ENCODE assay signal across 15 cellular contexts in the genomic region with DNA sequence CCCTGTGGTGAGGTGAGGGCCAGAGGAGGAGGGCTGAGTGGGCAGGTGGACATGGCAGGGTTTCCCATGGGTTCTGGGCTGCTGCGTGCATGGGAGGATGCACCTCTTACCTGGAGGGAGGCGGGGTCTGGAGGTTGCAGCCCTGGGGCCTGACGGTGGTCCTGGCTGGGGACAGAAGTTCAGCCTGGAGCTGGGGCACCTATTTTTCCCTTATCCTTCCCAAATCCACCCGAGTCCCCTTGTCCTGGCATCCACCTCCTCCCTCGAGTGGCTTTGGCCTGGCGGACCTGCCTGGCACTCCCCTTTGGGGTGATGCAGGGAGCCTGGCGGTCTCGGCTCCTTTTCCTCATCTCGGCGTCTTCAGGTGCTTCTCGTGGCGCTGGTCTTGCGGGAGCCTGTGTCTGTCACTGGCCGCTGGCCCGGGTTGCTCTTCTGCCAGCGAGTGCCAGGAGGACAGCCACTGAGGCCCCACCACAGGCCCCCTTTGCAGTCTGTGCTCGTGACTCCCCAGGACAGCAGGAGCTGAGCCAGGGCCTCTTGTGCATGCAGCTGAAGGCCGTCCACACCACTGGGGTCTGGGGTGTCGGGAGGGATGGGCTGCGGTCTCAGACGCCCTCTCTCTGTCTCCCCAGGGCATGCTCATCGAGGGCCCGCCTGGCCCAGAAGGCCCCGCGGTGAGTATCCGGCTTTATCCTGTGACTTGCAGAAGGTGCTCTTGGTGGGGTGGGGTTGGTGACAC.
DNase-seq lines count a peak whose midpoint lies in the region; ATAC-seq and TF ChIP-seq lines count a peak whose summit lies in the region.
"Had no signal": no experiment of that assay in that cellular context is flagged by ENCODE, and none has a peak within 500 bp of the region (broad histone marks: within the 10 kb centered on the region; RNA-seq: fewer than 3 reads in every experiment).

No MANE protein-coding gene starts in this region.

- H3K79me1 ChIP-seq in mesenchymal stem cell (replicated peaks; ENCODE audit: low read length, poor library complexity, severe bottlenecking) = peaks cover 9% of the 10 kb centered on the region

- no peak overlapping the region for H2AK5ac ChIP-seq in mesenchymal stem cell (ENCODE audit: low read length, severe bottlenecking)

- no peak overlapping the region for H2AFZ ChIP-seq in mesenchymal stem cell (ENCODE audit: low read depth, low read length)
- H2AFZ ChIP-seq: GM23338 had no signal

- no peak overlapping the region for H3K14ac ChIP-seq in mesenchymal stem cell (ENCODE audit: low read length in 2 of 2)

- no peaks in the 10 kb centered on the region for H3K36me3 Mint-ChIP-seq in activated CD8-positive, alpha-beta T cell treated with anti-CD3 and anti-CD28 coated beads for 36 hours (ENCODE audit: low read depth)
- H3K36me3 Mint-ChIP-seq in activated CD4-positive, alpha-beta memory T cell treated with anti-CD3 and anti-CD28 coated beads, Interleukin-2, amount 10 ng/mL, durations not matched to agents 7 days and 5 days (ENCODE audit: low read depth) = no peaks in the 10 kb centered on the region
- H3K36me3 Mint-ChIP-seq: CD8-positive, alpha-beta memory T cell had no signal

- peak overlapping the region in 9 of 11 experiments; percentile 3 to 88 (median 56); a peak in 16 of 22 replicates for H3K4me2 ChIP-seq in BLaER1 treated with 17β-estradiol and CSF1 and Interleukin-3, amounts not matched to agents 10 nM and 100 nM
- H3K4me2 ChIP-seq in mesenchymal stem cell (ENCODE audit: low read length, poor library complexity, severe bottlenecking) = no peak overlapping the region
- H3K4me2 ChIP-seq: A549, GM23338 had no signal

- H3K27ac ChIP-seq in BLaER1 treated with 17β-estradiol and CSF1 and Interleukin-3, amounts not matched to agents 10 nM and 100 nM = no peak overlapping the region
- H3K27ac ChIP-seq in SJCRH30 (peak overlapping the region; percentile 32), mesenchymal stem cell (ENCODE audit: low read length, poor library complexity, severe bottlenecking) (no peak overlapping the region), vagina (peak overlapping the region; percentile 81)

- no peak overlapping the region for H3K18ac ChIP-seq in mesenchymal stem cell (ENCODE audit: low read depth in 1 of 2, low read length in 2 of 2)

- H4K20me1 ChIP-seq in BLaER1 treated with 17β-estradiol and CSF1 and Interleukin-3, amounts not matched to agents 10 nM and 100 nM = peaks cover 0 to 93% (median 37%) of the 10 kb centered on the region in 11 experiments; a peak in 13 of 22 replicates

- H3K9ac ChIP-seq in BLaER1 treated with 17β-estradiol and CSF1 and Interleukin-3, amounts not matched to agents 10 nM and 100 nM = peak overlapping the region in 2 of 11 experiments; percentile 12 to 60; a peak in 2 of 22 replicates
- H3K9ac ChIP-seq in mesenchymal stem cell (ENCODE audit: low read length) = no peak overlapping the region

- no peak overlapping the region for H3K4me3 ChIP-seq in BLaER1 treated with 17β-estradiol and CSF1 and Interleukin-3, amounts not matched to agents 10 nM and 100 nM
- no peak overlapping the region for H3K4me3 ChIP-seq in SJCRH30
- no peak overlapping the region for H3K4me3 ChIP-seq in mesenchymal stem cell (ENCODE audit: insufficient read depth in 1 of 2, low read depth in 1 of 2, low read length in 2 of 2)
- no peak overlapping the region for H3K4me3 ChIP-seq in vagina
- H3K4me3 ChIP-seq: A549, GM23338 had no signal

- H3K4me1 Mint-ChIP-seq in activated CD8-positive, alpha-beta T cell treated with anti-CD3 and anti-CD28 coated beads for 36 hours (ENCODE audit: low read depth) = no peaks in the 10 kb centered on the region
- H3K4me1 Mint-ChIP-seq in activated CD4-positive, alpha-beta memory T cell treated with anti-CD3 and anti-CD28 coated beads, Interleukin-2, amount 10 ng/mL, durations not matched to agents 7 days and 5 days = no peaks in the 10 kb centered on the region
- H3K4me1 Mint-ChIP-seq: CD8-positive, alpha-beta memory T cell had no signal

- no peak for TF ChIP-seq CTCF in vagina (IDR thresholded peaks at IDR 0.05)
- no peak for TF ChIP-seq CTCF in activated CD8-positive, alpha-beta T cell treated with anti-CD3 and anti-CD28 coated beads for 36 hours (IDR thresholded peaks at IDR 0.05)

- intact Hi-C loops in vagina (cut with DNase I) = loop anchor here (2.0 to 5.0 kb wide), 2 partner anchors 39 to 291 kb away; no protein-coding TSS in a partner anchor
- intact Hi-C loops in activated CD8-positive, alpha-beta T cell treated with anti-CD3 and anti-CD28 coated beads for 36 hours (cut with micrococcal nuclease) = no loop called here

- H3K4me1 ChIP-seq in BLaER1 treated with 17β-estradiol and CSF1 and Interleukin-3, amounts not matched to agents 10 nM and 100 nM = peaks cover 0 to 53% (median 30%) of the 10 kb centered on the region in 10 experiments; a peak in 16 of 20 replicates
- peaks cover 62% of the 10 kb centered on the region for H3K4me1 ChIP-seq in SJCRH30
- H3K4me1 ChIP-seq in mesenchymal stem cell (ENCODE audit: control insufficient read depth, insufficient read depth, low read depth, low read length) = peaks cover 24% of the 10 kb centered on the region
- H3K4me1 ChIP-seq in vagina = peaks cover 37% of the 10 kb centered on the region
- H3K4me1 ChIP-seq: Caco-2 had no signal

- no peak overlapping the region for H3K27ac Mint-ChIP-seq in activated CD8-positive, alpha-beta T cell treated with anti-CD3 and anti-CD28 coated beads for 36 hours
- H3K27ac Mint-ChIP-seq in activated CD4-positive, alpha-beta memory T cell treated with anti-CD3 and anti-CD28 coated beads, Interleukin-2, amount 10 ng/mL, durations not matched to agents 7 days and 5 days = no peak overlapping the region
- H3K27ac Mint-ChIP-seq: GM23338 had no signal

- no peaks in the 10 kb centered on the region for H3K9me3 Mint-ChIP-seq in activated CD8-positive, alpha-beta T cell treated with anti-CD3 and anti-CD28 coated beads for 36 hours
- no peaks in the 10 kb centered on the region for H3K9me3 Mint-ChIP-seq in activated CD4-positive, alpha-beta memory T cell treated with anti-CD3 and anti-CD28 coated beads, Interleukin-2, amount 10 ng/mL, durations not matched to agents 7 days and 5 days
- H3K9me3 Mint-ChIP-seq: CD8-positive, alpha-beta memory T cell; GM23338; H9 had no signal

- DNase-seq in SJCRH30 (peak in 1 of 2 experiments; percentile 10), mesenchymal stem cell (no peak), vagina (ENCODE audit: extremely low spot score in 2 of 2) (no peak)
- no peak for DNase-seq in activated CD8-positive, alpha-beta T cell treated with anti-CD3 and anti-CD28 coated beads for 36 hours
- DNase-seq in activated CD4-positive, alpha-beta memory T cell treated with anti-CD3 and anti-CD28 coated beads, Interleukin-2, amount 10 ng/mL, durations not matched to agents 7 days and 5 days = no peak
- DNase-seq: BE2C; Caco-2; CD8-positive, alpha-beta memory T cell; DMS53; GF-D8; H9; IMR-90 had no signal

- peaks cover 0 to 19% (median 0%) of the 10 kb centered on the region in 11 experiments; a peak in 6 of 22 replicates for H3K36me3 ChIP-seq in BLaER1 treated with 17β-estradiol and CSF1 and Interleukin-3, amounts not matched to agents 10 nM and 100 nM
- H3K36me3 ChIP-seq in SJCRH30 (no peaks in the 10 kb centered on the region), mesenchymal stem cell (ENCODE audit: control insufficient read depth in 1 of 2, insufficient read depth in 2 of 2, low read depth in 1 of 2, low read length in 2 of 2) (peaks cover 61 to 87% of the 10 kb centered on the region in 2 experiments), vagina (no peaks in the 10 kb centered on the region)
- H3K36me3 ChIP-seq: BE2C had no signal

- H3K9me3 ChIP-seq in BLaER1 treated with 17β-estradiol and CSF1 and Interleukin-3, amounts not matched to agents 10 nM and 100 nM (replicated peaks in 1 of 11) = no peaks in the 10 kb centered on the region
- H3K9me3 ChIP-seq in SJCRH30 (replicated peaks) (no peaks in the 10 kb centered on the region), mesenchymal stem cell (ENCODE audit: control insufficient read depth, low read length) (no peaks in the 10 kb centered on the region), vagina (no peaks in the 10 kb centered on the region)
- H3K9me3 ChIP-seq: A549, BE2C, Caco-2 had no signal

- no peak for TF ChIP-seq POLR2A in vagina (IDR thresholded peaks at IDR 0.05)

- H2BK15ac ChIP-seq in mesenchymal stem cell (ENCODE audit: low read depth, poor library complexity, severe bottlenecking) = no peak overlapping the region

- no peak overlapping the region for H4K8ac ChIP-seq in mesenchymal stem cell (ENCODE audit: low read length)

- H3K23ac ChIP-seq in mesenchymal stem cell (ENCODE audit: low read length in 2 of 2) = no peak overlapping the region

- POLR2A ChIA-PET in activated CD8-positive, alpha-beta T cell treated with anti-CD3 and anti-CD28 coated beads for 36 hours (lab: Charles Lee) = interaction anchor here (0.9 kb wide), 1 partner anchor 10 kb away, joined by 3 read pairs; no protein-coding TSS in a partner anchor
- POLR2A ChIA-PET in activated CD4-positive, alpha-beta memory T cell treated with anti-CD3 and anti-CD28 coated beads, Interleukin-2, amount 10 ng/mL, durations not matched to agents 7 days and 5 days (lab: Charles Lee) = no interaction called here

- no peak for ATAC-seq in activated CD8-positive, alpha-beta T cell treated with anti-CD3 and anti-CD28 coated beads for 36 hours

- no peaks in the 10 kb centered on the region for H3K27me3 Mint-ChIP-seq in activated CD8-positive, alpha-beta T cell treated with anti-CD3 and anti-CD28 coated beads for 36 hours
- no peaks in the 10 kb centered on the region for H3K27me3 Mint-ChIP-seq in activated CD4-positive, alpha-beta memory T cell treated with anti-CD3 and anti-CD28 coated beads, Interleukin-2, amount 10 ng/mL, durations not matched to agents 7 days and 5 days

- H3K4me3 Mint-ChIP-seq in activated CD8-positive, alpha-beta T cell treated with anti-CD3 and anti-CD28 coated beads for 36 hours = no peak overlapping the region
- H3K4me3 Mint-ChIP-seq in activated CD4-positive, alpha-beta memory T cell treated with anti-CD3 and anti-CD28 coated beads, Interleukin-2, amount 10 ng/mL, durations not matched to agents 7 days and 5 days = no peak overlapping the region
- H3K4me3 Mint-ChIP-seq: CD8-positive, alpha-beta memory T cell; GM23338; H9 had no signal

- CTCF ChIA-PET in activated CD8-positive, alpha-beta T cell treated with anti-CD3 and anti-CD28 coated beads for 36 hours (lab: Charles Lee) = interaction anchor here (2.8 kb wide), 1 partner anchor 288 kb away, joined by 20 read pairs; no protein-coding TSS in a partner anchor
- CTCF ChIA-PET in activated CD4-positive, alpha-beta memory T cell treated with anti-CD3 and anti-CD28 coated beads, Interleukin-2, amount 10 ng/mL, durations not matched to agents 7 days and 5 days (lab: Charles Lee) = no interaction called here

- no peak overlapping the region for H3K4ac ChIP-seq in mesenchymal stem cell (ENCODE audit: low read depth in 1 of 2, low read length in 2 of 2)

- 91% methylated on average over 23 of the region's 26 CpGs for WGBS in mesenchymal stem cell

- peak overlapping the region; percentile 5 for H4K91ac ChIP-seq in mesenchymal stem cell (ENCODE audit: low read length)

- no peak overlapping the region for H2BK120ac ChIP-seq in mesenchymal stem cell (ENCODE audit: low read depth, low read length)

- no peak overlapping the region for H2BK5ac ChIP-seq in mesenchymal stem cell (ENCODE audit: low read depth, low read length, poor library complexity, severe bottlenecking)

- H2BK12ac ChIP-seq in mesenchymal stem cell (ENCODE audit: low read length in 2 of 2) = no peak overlapping the region

- peaks cover 0 to 98% (median 0%) of the 10 kb centered on the region in 11 experiments; a peak in 7 of 22 replicates for H3K27me3 ChIP-seq in BLaER1 treated with 17β-estradiol and CSF1 and Interleukin-3, amounts not matched to agents 10 nM and 100 nM
- H3K27me3 ChIP-seq in SJCRH30 = no peaks in the 10 kb centered on the region
- H3K27me3 ChIP-seq in mesenchymal stem cell (ENCODE audit: control insufficient read depth in 1 of 2, insufficient read depth in 1 of 2, low read length in 2 of 2) = no peaks in the 10 kb centered on the region
- no peaks in the 10 kb centered on the region for H3K27me3 ChIP-seq in vagina
- H3K27me3 ChIP-seq: BE2C had no signal

Comparison
In these comparisons a context has a peak if more than half of its experiments do, and no peak if none do; other contexts are left out.
1. H3K27ac ChIP-seq: peak in SJCRH30 (single experiment) and vagina (single experiment); none in BLaER1 treated with 17β-estradiol and CSF1 and Interleukin-3, amounts not matched to agents 10 nM and 100 nM (0 of 11) and mesenchymal stem cell (single experiment).